Comparison of ENCODE assay signal across 8 cellular contexts in the genomic region with DNA sequence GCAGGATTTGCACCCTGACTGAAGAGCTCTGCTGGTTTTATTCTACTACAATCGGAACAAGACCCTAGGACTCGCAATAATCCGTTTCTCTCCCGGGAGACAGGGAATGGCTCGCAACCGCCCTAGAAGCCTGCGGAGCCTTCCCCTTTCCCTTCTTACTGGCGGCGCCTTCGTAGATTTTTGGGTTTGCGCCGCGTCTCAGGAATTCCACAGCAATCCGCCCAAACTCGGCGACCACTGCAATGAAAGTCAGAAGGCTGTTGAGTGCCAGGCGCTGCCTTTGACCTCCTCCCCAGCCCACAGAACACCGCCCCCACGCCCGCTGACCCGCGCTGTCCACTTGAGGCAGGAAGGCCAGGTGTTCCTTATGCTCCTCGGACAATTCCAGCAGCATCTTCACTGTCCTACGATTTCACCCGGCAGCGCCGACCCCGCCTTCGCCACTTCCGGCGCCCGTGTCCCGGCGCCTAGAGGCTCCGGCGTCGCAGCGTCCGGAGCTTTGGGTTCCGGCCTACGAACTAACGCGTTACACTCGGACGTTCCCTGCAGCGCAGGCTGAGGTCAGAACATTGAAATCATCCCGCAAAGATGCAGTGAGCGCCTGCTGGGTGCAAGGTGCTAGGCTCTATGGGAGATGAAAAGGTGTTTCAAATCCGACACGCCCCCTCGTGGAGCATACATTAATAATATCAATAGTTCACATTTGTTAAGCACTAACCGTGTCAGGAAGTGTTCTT. TPM values are rescaled to one million over a fixed set of nuclear protein-coding genes. Genes with fewer than 3 reads are reported as not detected.
DNase-seq lines count a peak whose midpoint lies in the region; ATAC-seq and TF ChIP-seq lines count a peak whose summit lies in the region.

A gene (minus strand): TSS at position 439 of the 737 bp plus-strand sequence. CDS start 45 bp downstream, at position 394.

- H3K27me3 ChIP-seq in dorsolateral prefrontal cortex = no peaks in the 10 kb centered on the region

- H3K4me3 ChIP-seq in dorsolateral prefrontal cortex = peak within 1 kb of the TSS; percentile 69 to 97 (median 88)
- peak within 1 kb of the TSS; percentile 80 for H3K4me3 ChIP-seq in lower leg skin (ENCODE audit: low read depth, poor library complexity, severe bottlenecking)

- H3K27ac Mint-ChIP-seq in CD14-positive monocyte = peak within 1 kb of the TSS; percentile 80 to 95 (median 91)

- H3K36me3 Mint-ChIP-seq in CD14-positive monocyte = peaks cover 30 to 33% of the 10 kb centered on the region in 2 donors

- no peak for TF ChIP-seq POLR2A in lower leg skin (IDR thresholded peaks at IDR 0.05)

- peaks cover 21% of the 10 kb centered on the region for H3K4me1 Mint-ChIP-seq in CD14-positive monocyte

- ATAC-seq in GM19328 (IDR thresholded peaks at IDR 0.05; ENCODE audit: unreplicated experiment) = peak; percentile 99
- peak; percentile 99 for ATAC-seq in HG03520 (IDR thresholded peaks at IDR 0.05; ENCODE audit: unreplicated experiment)

- WGBS in lower leg skin, 2 donors = 1% methylated on average over 49 to 51 of the region's 52 CpGs

- peak; percentile 64 for DNase-seq in CD14-positive monocyte (ENCODE audit: low spot score)
- DNase-seq in NCI-H526 treated with DMSO at 0.1 percent for 48 hours (lab: John Stamatoyannopoulos, UW) = peak; percentile 93
- peak; percentile 79 to 84 for DNase-seq in activated CD4-positive, alpha-beta T cell treated with anti-CD3 and anti-CD28 coated beads, Interleukin-2, amount 50 U/mL, for 48 hours
- peak; percentile 58 to 87 (median 75) for DNase-seq in dorsolateral prefrontal cortex
- DNase-seq in lower leg skin (ENCODE audit: low spot score in 2 of 2) = peak; percentile 49 to 93
- peak; percentile 62 to 75 for DNase-seq in stimulated activated CD4-positive, alpha-beta T cell treated with anti-CD3 and anti-CD28 coated beads, Interleukin-4, amount 100 ng/mL, for 48 hours (ENCODE audit: low read depth in 2 of 2)

- peak within 1 kb of the TSS; percentile 95 to 99 for H3K4me3 Mint-ChIP-seq in CD14-positive monocyte

- peak within 1 kb of the TSS in 57 of 59 donors; percentile 6 to 93 (median 67) for H3K27ac ChIP-seq in dorsolateral prefrontal cortex

- H3K27me3 Mint-ChIP-seq in CD14-positive monocyte (ENCODE audit: low read depth in 3 of 3) = peaks cover 0 to 4% (median 0%) of the 10 kb centered on the region in 3 donors

- H3K9me3 Mint-ChIP-seq in CD14-positive monocyte = peaks cover 0 to 3% (median 0%) of the 10 kb centered on the region in 7 donors

- TF ChIP-seq CTCF in CD14-positive monocyte (IDR thresholded peaks at IDR 0.05) = peak; percentile 24
- TF ChIP-seq CTCF in dorsolateral prefrontal cortex (IDR thresholded peaks at IDR 0.05 in 54 of 56, conservative IDR thresholded peaks at IDR 0.05 in 2 of 56; ENCODE audit: low read depth in 1 of 56, partially characterized antibody in 56 of 56) = peak in 55 of 56 donors; percentile 19 to 72 (median 51)
- no peak for TF ChIP-seq CTCF in lower leg skin (IDR thresholded peaks at IDR 0.05)

- intact Hi-C loops in CD14-positive monocyte (cut with micrococcal nuclease) (loop anchor here in 1 of 2 donors (5.0 kb wide), 1 partner anchor 55 kb away; no protein-coding TSS in a partner anchor), dorsolateral prefrontal cortex (cut with DNase I) (no loop called here), lower leg skin (cut with DNase I; ENCODE audit: low total_unique reads) (no loop called here)

RNA-seq across cellular contexts. Expression of the gene that starts here (rescaled TPM):
- 10 to 100 TPM; 73.5 to 74.4 TPM for polyA plus RNA-seq in CD14-positive monocyte
- total RNA-seq in dorsolateral prefrontal cortex (10 to 100 TPM; 19.2 to 44.2 (median 32.7) TPM), lower leg skin (10 to 100 TPM; 16.8 to 21.5 (median 20.3) TPM)

Comparison
In these comparisons a context has a peak if more than half of its experiments do, and no peak if none do; other contexts are left out.
1. Peak in every context shown above with its lines: DNase-seq, ATAC-seq, H3K4me3 ChIP-seq and H3K27ac ChIP-seq.
2. CTCF ChIP-seq: peak in CD14-positive monocyte (single experiment) and dorsolateral prefrontal cortex (55 of 56); none in lower leg skin (0 of 3).